ENCODE assay signal across 1 cellular context in genomic region chr3:183837390-183837789, GRCh38.
TF ChIP-seq lines count a peak whose summit lies in the region.

No MANE protein-coding gene starts in this region.

TF ChIP-seq in H1, 55 proteins besides CTCF, POLR2A, EP300 and RAD21:
- TF ChIP-seq HDAC6 (IDR thresholded peaks at IDR 0.05; ENCODE audit: low read depth, low read length) (no peak), SP2 (IDR thresholded peaks at IDR 0.05; ENCODE audit: low read length) (no peak), KDM5A (IDR thresholded peaks at IDR 0.05; ENCODE audit: low read length) (no peak)
